1 cellular context compared by ENCODE assay signal in genomic region chr14:86708846-86709339, GRCh38.
TF ChIP-seq lines count a peak whose summit lies in the region.

No MANE protein-coding gene starts in this region.

TF ChIP-seq in HepG2, 621 proteins besides CTCF, POLR2A, EP300 and RAD21 (continued from another document):
- TF ChIP-seq, protein P1, sequence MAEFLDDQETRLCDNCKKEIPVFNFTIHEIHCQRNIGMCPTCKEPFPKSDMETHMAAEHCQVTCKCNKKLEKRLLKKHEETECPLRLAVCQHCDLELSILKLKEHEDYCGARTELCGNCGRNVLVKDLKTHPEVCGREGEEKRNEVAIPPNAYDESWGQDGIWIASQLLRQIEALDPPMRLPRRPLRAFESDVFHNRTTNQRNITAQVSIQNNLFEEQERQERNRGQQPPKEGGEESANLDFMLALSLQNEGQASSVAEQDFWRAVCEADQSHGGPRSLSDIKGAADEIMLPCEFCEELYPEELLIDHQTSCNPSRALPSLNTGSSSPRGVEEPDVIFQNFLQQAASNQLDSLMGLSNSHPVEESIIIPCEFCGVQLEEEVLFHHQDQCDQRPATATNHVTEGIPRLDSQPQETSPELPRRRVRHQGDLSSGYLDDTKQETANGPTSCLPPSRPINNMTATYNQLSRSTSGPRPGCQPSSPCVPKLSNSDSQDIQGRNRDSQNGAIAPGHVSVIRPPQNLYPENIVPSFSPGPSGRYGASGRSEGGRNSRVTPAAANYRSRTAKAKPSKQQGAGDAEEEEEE (CRISPR knock-in tag; IDR thresholded peaks at IDR 0.05; ENCODE audit: borderline replicate concordance) = no peak
- TF ChIP-seq RORA (CRISPR knock-in tag; IDR thresholded peaks at IDR 0.05) (no peak), CHCHD3 (CRISPR knock-in tag; IDR thresholded peaks at IDR 0.05) (no peak), PCBP2 (optimal IDR thresholded peaks at IDR 0.05; ENCODE audit: low read depth, low read length, poor library complexity, severe bottlenecking) (no peak), NBN (conservative IDR thresholded peaks at IDR 0.05) (no peak), MED8 (CRISPR knock-in tag; IDR thresholded peaks at IDR 0.05; ENCODE audit: insufficient replicate concordance) (peak; percentile 73), BRD4 (CRISPR knock-in tag; IDR thresholded peaks at IDR 0.05) (no peak), PRPF4 (IDR thresholded peaks at IDR 0.05; ENCODE audit: low read depth, low read length, poor library complexity, severe bottlenecking) (no peak), GPBP1L1 (CRISPR knock-in tag; IDR thresholded peaks at IDR 0.05) (no peak), MTA1 (CRISPR knock-in tag; IDR thresholded peaks at IDR 0.05; ENCODE audit: borderline replicate concordance) (no peak), SNRNP70 (IDR thresholded peaks at IDR 0.05; ENCODE audit: low read depth, low read length) (no peak), THYN1 (CRISPR knock-in tag; IDR thresholded peaks at IDR 0.05; ENCODE audit: borderline replicate concordance, low read depth) (no peak), EEA1 (CRISPR knock-in tag; IDR thresholded peaks at IDR 0.05; ENCODE audit: borderline replicate concordance) (no peak), ZNF326 (CRISPR knock-in tag; IDR thresholded peaks at IDR 0.05; ENCODE audit: borderline replicate concordance) (no peak), ISX (CRISPR knock-in tag; conservative IDR thresholded peaks at IDR 0.05) (no peak), IRX3 (CRISPR knock-in tag; IDR thresholded peaks at IDR 0.05; ENCODE audit: borderline replicate concordance, low read depth) (no peak), ZEB1 (IDR thresholded peaks at IDR 0.05; ENCODE audit: insufficient replicate concordance, low read depth) (peak; percentile 51), ZNF614 (CRISPR knock-in tag; IDR thresholded peaks at IDR 0.05; ENCODE audit: borderline replicate concordance) (peak; percentile 82), ZNF563 (CRISPR knock-in tag; IDR thresholded peaks at IDR 0.05) (no peak), SRSF9 (IDR thresholded peaks at IDR 0.05; ENCODE audit: borderline replicate concordance, insufficient read depth, low read depth, low read length, poor library complexity, severe bottlenecking) (no peak), NFYB (CRISPR knock-in tag; IDR thresholded peaks at IDR 0.05) (no peak), ZNF235 (CRISPR knock-in tag; IDR thresholded peaks at IDR 0.05; ENCODE audit: borderline replicate concordance) (no peak), KDM5A (IDR thresholded peaks at IDR 0.05; ENCODE audit: borderline replicate concordance, low read length) (no peak), ZNF207 (IDR thresholded peaks at IDR 0.05; ENCODE audit: borderline replicate concordance) (no peak), TIGD3 (CRISPR knock-in tag; IDR thresholded peaks at IDR 0.05; ENCODE audit: borderline replicate concordance) (no peak), ETV6 (CRISPR knock-in tag; conservative IDR thresholded peaks at IDR 0.05) (no peak), FOXA1 (IDR thresholded peaks at IDR 0.05) (0 out of 2 replicates have a peak, but pooled peaks have one; percentile 12), FOXA1 (CRISPR knock-in tag; IDR thresholded peaks at IDR 0.05) (peak; percentile 95), ZNF605 (CRISPR knock-in tag; IDR thresholded peaks at IDR 0.05) (no peak)
- TF ChIP-seq, protein P2, sequence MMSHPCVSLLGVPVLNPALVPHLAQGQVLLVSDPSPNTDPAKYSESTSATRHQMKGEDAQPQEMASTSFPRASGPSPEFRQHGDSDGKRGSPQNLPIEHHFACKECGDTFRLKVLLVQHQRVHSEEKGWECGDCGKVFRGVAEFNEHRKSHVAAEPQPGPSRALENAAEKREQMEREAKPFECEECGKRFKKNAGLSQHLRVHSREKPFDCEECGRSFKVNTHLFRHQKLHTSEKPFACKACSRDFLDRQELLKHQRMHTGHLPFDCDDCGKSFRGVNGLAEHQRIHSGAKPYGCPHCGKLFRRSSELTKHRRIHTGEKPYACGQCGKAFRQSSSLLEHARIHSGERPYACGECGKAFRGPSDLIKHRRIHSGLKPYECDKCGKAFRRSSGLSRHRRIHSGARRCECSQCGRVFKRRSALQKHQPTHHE (CRISPR knock-in tag; IDR thresholded peaks at IDR 0.05; ENCODE audit: borderline replicate concordance) = no peak
